Comparison of ENCODE assay signal across 11 cellular contexts in genomic region chr5:88672644-88673493, GRCh38.
DNase-seq lines count a peak whose midpoint lies in the region; ATAC-seq, FAIRE-seq and TF ChIP-seq lines count a peak whose summit lies in the region.
"Had no signal": no experiment of that assay in that cellular context is flagged by ENCODE, and none has a peak within 500 bp of the region (broad histone marks: within the 10 kb centered on the region; RNA-seq: fewer than 3 reads in every experiment).

No MANE protein-coding gene starts in this region.

- in situ Hi-C loops in Panc1 (cut with HindIII; ENCODE audit: low pct_unique_long_range_greater_than_20kb, low sequenced_read_pairs), result no loop called here

- no peak overlapping the region for H4K5ac ChIP-seq in H1 (ENCODE audit: insufficient read length, low read depth, low read length)

- H2BK120ac ChIP-seq in H1 (replicated peaks; ENCODE audit: low read depth, low read length), result no peak overlapping the region

- no peak for TF ChIP-seq POLR2A in H1 (IDR thresholded peaks at IDR 0.05; ENCODE audit: control extremely low read depth in 1 of 2, low read depth in 2 of 2, low read length in 2 of 2)

- H3K4me2 ChIP-seq in H1 (ENCODE audit: insufficient read depth in 1 of 2, low read depth in 2 of 2, low read length in 2 of 2), result peak overlapping the region; percentile 65 to 98

- H4K20me1 ChIP-seq in H1 (replicated peaks in 1 of 2; ENCODE audit: control insufficient read depth in 1 of 2, insufficient read depth in 2 of 2, low read length in 2 of 2), result peaks cover 0 to 15% of the 10 kb centered on the region in 2 experiments

- H3K79me2 ChIP-seq in H1 (ENCODE audit: control insufficient read depth in 1 of 2, insufficient read depth in 2 of 2, low read length in 2 of 2), result no peaks in the 10 kb centered on the region

- H3K14ac ChIP-seq in H1 (ENCODE audit: insufficient read length), result no peak overlapping the region

- H2BK20ac ChIP-seq in H1 (ENCODE audit: low read length), result 0 out of 2 replicates have a peak overlapping the region, but pooled peaks have one; percentile 64

- H3K27ac ChIP-seq in Panc1 (ENCODE audit: low read length) (peak overlapping the region; percentile 92), H1 (ENCODE audit: low read depth, low read length) (no peak overlapping the region)

- peaks cover 17% of the 10 kb centered on the region for H3K4me1 Mint-ChIP-seq in T-helper 2 cell treated with Interferon-gamma antibody and Interleukin-4, amounts not matched to agents 5 μg/mL and 100 μg/mL, for 36 hours (ENCODE audit: low read depth)

- H3K4me1 ChIP-seq in Panc1 (ENCODE audit: control insufficient read depth, insufficient read depth, low read length) (peaks cover 29% of the 10 kb centered on the region), H1 (replicated peaks in 1 of 4; ENCODE audit: control insufficient read depth in 3 of 4, insufficient read depth in 4 of 4, low read length in 3 of 4) (peaks cover 13 to 34% (median 19%) of the 10 kb centered on the region in 4 experiments)

- H3K4ac ChIP-seq in H1 (replicated peaks; ENCODE audit: insufficient read length, low read depth, low read length), result peak overlapping the region; percentile 5

- H3K27ac Mint-ChIP-seq in T-helper 2 cell treated with Interferon-gamma antibody and Interleukin-4, amounts not matched to agents 5 μg/mL and 100 μg/mL, for 36 hours, result peak overlapping the region; percentile 77

- H3K27me3 ChIP-seq in Panc1 (ENCODE audit: control insufficient read depth, insufficient read depth, low read length) (no peaks in the 10 kb centered on the region), H1 (replicated peaks in 1 of 4; ENCODE audit: control insufficient read depth in 3 of 4, extremely low read depth in 1 of 4, insufficient read depth in 3 of 4, low read length in 3 of 4) (peaks cover 51 to 88% (median 69%) of the 10 kb centered on the region in 4 experiments)

- no peak overlapping the region for H2BK15ac ChIP-seq in H1 (ENCODE audit: low read length)

- peak overlapping the region; percentile 10 for H3K4me3 Mint-ChIP-seq in T-helper 2 cell treated with Interferon-gamma antibody and Interleukin-4, amounts not matched to agents 5 μg/mL and 100 μg/mL, for 36 hours

- H3K9ac ChIP-seq in H1 (replicated peaks in 1 of 4; ENCODE audit: extremely low read depth in 1 of 4, low read depth in 3 of 4, low read length in 3 of 4), result no peak overlapping the region

- H3K56ac ChIP-seq in H1 (replicated peaks; ENCODE audit: insufficient read length, low read depth, low read length), result no peak overlapping the region

- peak; percentile 3 to 18; a peak in 1 of 4 replicates for TF ChIP-seq RAD21 in H1 (IDR thresholded peaks at IDR 0.05 in 1 of 2, conservative IDR thresholded peaks at IDR 0.05 in 1 of 2; ENCODE audit: low read depth in 2 of 2, low read length in 2 of 2)

- WGBS in H1 (ENCODE audit: extremely low coverage in 1 of 2, insufficient coverage in 1 of 2, insufficient read length in 1 of 2, insufficient replicate concordance in 2 of 2, low coverage in 1 of 2, low lambda C conversion rate in 2 of 2, missing lambda C conversion rate in 1 of 2), 2 experiments, result 3% methylated on average over 44 of the region's 44 CpGs; no CpG with 5 or more reads in 1 of the 2 experiments

- H4K91ac ChIP-seq in H1 (replicated peaks; ENCODE audit: insufficient read length, low read length), result no peak overlapping the region

- H3K23ac ChIP-seq in H1 (ENCODE audit: insufficient read length), result no peak overlapping the region

- FAIRE-seq in H1 (lab: Jason Lieb, UNC), result no peak

- no peak overlapping the region for H3K18ac ChIP-seq in H1 (ENCODE audit: extremely low read depth, low read length)

- intact Hi-C loops in Panc1 (cut with micrococcal nuclease; ENCODE audit: unreplicated experiment), result loop anchor here (5.0 kb wide), 1 partner anchor 406 kb away; the partner anchor contains the start of gene TMEM161B

- no peak for TF ChIP-seq CTCF in Panc1 (IDR thresholded peaks at IDR 0.05)
- TF ChIP-seq CTCF in H1 (IDR thresholded peaks at IDR 0.05; ENCODE audit: control extremely low read depth in 1 of 3, insufficient read depth in 1 of 3, low read depth in 1 of 3, low read length in 3 of 3), result no peak

- H3K9me3 ChIP-seq in Panc1 (ENCODE audit: control insufficient read depth, insufficient read depth, low read depth, low read length), result no peaks in the 10 kb centered on the region
- no peaks in the 10 kb centered on the region for H3K9me3 ChIP-seq in H1 (ENCODE audit: insufficient read depth in 2 of 2, low read depth in 1 of 2, low read length in 1 of 2)

- peaks cover 2% of the 10 kb centered on the region; the same call in 1 of the 2 replicates for H3K36me3 ChIP-seq in Panc1 (ENCODE audit: control insufficient read depth, insufficient read depth, low read length)
- H3K36me3 ChIP-seq in H1 (ENCODE audit: control insufficient read depth in 2 of 4, insufficient read depth in 4 of 4, low read length in 3 of 4), result no peaks in the 10 kb centered on the region

- H3K36me3 Mint-ChIP-seq in T-helper 2 cell treated with Interferon-gamma antibody and Interleukin-4, amounts not matched to agents 5 μg/mL and 100 μg/mL, for 36 hours (ENCODE audit: low read depth), result peaks cover 6% of the 10 kb centered on the region

- peaks cover 20% of the 10 kb centered on the region for H3K23me2 ChIP-seq in H1 (ENCODE audit: low read depth, low read length)

- no peak overlapping the region for H2AFZ ChIP-seq in H1 (ENCODE audit: low read length)

- H2AK5ac ChIP-seq in H1 (ENCODE audit: low read depth, low read length), result no peak overlapping the region; the same call in 1 of the 2 replicates

- BruUV-seq in Panc1 (replicated peaks; lab: Mats Ljungman, UMichigan), result TSS peak; percentile 85

- peaks cover 4% of the 10 kb centered on the region for H3K9me3 Mint-ChIP-seq in T-helper 2 cell treated with Interferon-gamma antibody and Interleukin-4, amounts not matched to agents 5 μg/mL and 100 μg/mL, for 36 hours

- peak overlapping the region; percentile 67 to 70 for H3K4me3 ChIP-seq in Panc1 (ENCODE audit: low read depth in 2 of 2, low read length in 2 of 2)
- peak overlapping the region; percentile 6 to 52 (median 12); a peak in 6 of 8 replicates for H3K4me3 ChIP-seq in H1 (ENCODE audit: extremely low read depth in 1 of 4, insufficient read depth in 2 of 4, low read depth in 3 of 4, low read length in 4 of 4)

- DNase-seq in T-helper 2 cell treated with Interferon-gamma antibody and Interleukin-4, amounts not matched to agents 5 μg/mL and 100 μg/mL, for 36 hours (ENCODE audit: low spot score), result no peak
- no peak for DNase-seq in T-helper 2 cell
- no peak for DNase-seq in Panc1 (ENCODE audit: low read depth, low spot score)
- DNase-seq in H1 (ENCODE audit: low read depth in 1 of 2, low spot score in 2 of 2), result peak in 1 of 2 experiments; percentile 72
- DNase-seq in putamen (ENCODE audit: low spot score), result peak; percentile 96
- DNase-seq in NCI-H2196 treated with DMSO at 0.1 percent for 48 hours (lab: John Stamatoyannopoulos, UW; ENCODE audit: unreplicated experiment), result no peak
- DNase-seq in SW 1271 (lab: John Stamatoyannopoulos, UW), result no peak
- DNase-seq in mesenteric fat pad (ENCODE audit: low spot score), result no peak
- DNase-seq: foreskin fibroblast; naive thymus-derived CD8-positive, alpha-beta T cell; NCI-H2107 had no signal

- TF ChIP-seq EP300 in H1 (IDR thresholded peaks at IDR 0.05; ENCODE audit: borderline replicate concordance in 1 of 2, low read depth in 2 of 2, low read length in 2 of 2), result no peak

- no peak overlapping the region for H4K8ac ChIP-seq in H1 (ENCODE audit: extremely low read depth, insufficient read depth, low read length)

- H3K27me3 Mint-ChIP-seq in T-helper 2 cell treated with Interferon-gamma antibody and Interleukin-4, amounts not matched to agents 5 μg/mL and 100 μg/mL, for 36 hours (ENCODE audit: low read depth), result peaks cover 87% of the 10 kb centered on the region

- 0 out of 2 replicates have a peak overlapping the region, but pooled peaks have one; percentile 19 for H2BK5ac ChIP-seq in H1 (ENCODE audit: low read depth, low read length)

- POLR2A ChIA-PET in Panc1 (lab: Charles Lee), result no interaction called here
- POLR2A ChIA-PET in H1 (lab: Charles Lee; ENCODE audit: partially characterized antibody), result interaction anchor here (1.0 to 1.6 kb wide), 5 partner anchors 8 to 23 kb away, joined by 3 to 5 read pairs (median 4); no protein-coding TSS in a partner anchor

- no peaks in the 10 kb centered on the region for H3K79me1 ChIP-seq in H1 (ENCODE audit: low read depth, low read length)

- ATAC-seq in Panc1, result no peak
- ATAC-seq: naive thymus-derived CD8-positive, alpha-beta T cell had no signal

- peak overlapping the region; percentile 88 for H2BK12ac ChIP-seq in H1 (ENCODE audit: low read depth, low read length)

- CTCF ChIA-PET in Panc1 (lab: Charles Lee) (no interaction called here), H1 (lab: Charles Lee; ENCODE audit: partially characterized antibody) (interaction anchor here (0.9 to 1.8 kb wide), 6 partner anchors 8 to 902 kb away, joined by 3 to 18 read pairs (median 7); no protein-coding TSS in a partner anchor)

TF ChIP-seq in H1, 55 proteins besides CTCF, POLR2A, EP300 and RAD21 (continues in another document):
- TF ChIP-seq SP4 (IDR thresholded peaks at IDR 0.05; ENCODE audit: low read length) (peak; percentile 48; the same call in 1 of the 2 replicates), SUZ12 (IDR thresholded peaks at IDR 0.05; ENCODE audit: low read length) (peak; percentile 87), TEAD4 (IDR thresholded peaks at IDR 0.05; ENCODE audit: low read depth, low read length) (no peak), EGR1 (IDR thresholded peaks at IDR 0.05; ENCODE audit: borderline replicate concordance, low read depth, low read length) (peak; percentile 70; the same call in 1 of the 2 replicates), KDM4A (IDR thresholded peaks at IDR 0.05; ENCODE audit: low read depth, low read length, severe bottlenecking) (peak; percentile 32), YY1 (IDR thresholded peaks at IDR 0.05; ENCODE audit: low read depth, low read length) (peak; percentile 58; the same call in 1 of the 2 replicates), SIN3A (conservative IDR thresholded peaks at IDR 0.05 in 1 of 2, IDR thresholded peaks at IDR 0.05 in 1 of 2; ENCODE audit: low read depth in 1 of 2, low read length in 2 of 2) (peak in 1 of 2 experiments; percentile 70; a peak in 2 of 4 replicates), CBX5 (IDR thresholded peaks at IDR 0.05; ENCODE audit: low read depth, low read length) (no peak), ATF2 (IDR thresholded peaks at IDR 0.05; ENCODE audit: low read length) (peak; percentile 54; the same call in 1 of the 2 replicates)
